ENCODE assay signal across 8 cellular contexts in genomic region chr1:204647114-204647804, GRCh38. TPM values are rescaled to one million over a fixed set of nuclear protein-coding genes. Genes with fewer than 3 reads are reported as not detected.
DNase-seq lines count a peak whose midpoint lies in the region; ATAC-seq lines count a peak whose summit lies in the region.

No MANE protein-coding gene starts in this region.

- no peaks in the 10 kb centered on the region for H3K27me3 Mint-ChIP-seq in activated naive CD4-positive, alpha-beta T cell treated with anti-CD3 and anti-CD28 coated beads for 36 hours (ENCODE audit: low read depth)

- H3K4me3 Mint-ChIP-seq in activated naive CD4-positive, alpha-beta T cell treated with anti-CD3 and anti-CD28 coated beads for 36 hours: no peak overlapping the region

- peaks cover 63% of the 10 kb centered on the region for H3K27me3 ChIP-seq in adipocyte (replicated peaks; ENCODE audit: control insufficient read depth, insufficient read depth, low read length)

- H3K27ac Mint-ChIP-seq in activated naive CD4-positive, alpha-beta T cell treated with anti-CD3 and anti-CD28 coated beads for 36 hours: no peak overlapping the region

- peaks cover 18% of the 10 kb centered on the region for H3K4me1 ChIP-seq in adipocyte (ENCODE audit: control insufficient read depth, insufficient read depth, low read length)

- CTCF ChIA-PET in activated naive CD4-positive, alpha-beta T cell treated with anti-CD3 and anti-CD28 coated beads for 36 hours (lab: Charles Lee): interaction anchor here (1.7 kb wide), 1 partner anchor 160 kb away, joined by 4 read pairs; no protein-coding TSS in a partner anchor

- H3K36me3 ChIP-seq in adipocyte (ENCODE audit: control insufficient read depth, insufficient read depth, low read length, severe bottlenecking): no peaks in the 10 kb centered on the region

- DNase-seq in activated naive CD4-positive, alpha-beta T cell treated with anti-CD3 and anti-CD28 coated beads for 36 hours: peak; percentile 57
- DNase-seq in activated naive CD4-positive, alpha-beta T cell (lab: John Stamatoyannopoulos, UW): no peak
- DNase-seq in LHCN-M2 (ENCODE audit: low read depth) (peak; percentile 75), adipocyte (ENCODE audit: low read depth) (peak; percentile 77), left colon (peak in 1 of 2 donors; percentile 42)
- DNase-seq in stimulated activated naive CD4-positive, alpha-beta T cell treated with Interleukin-2 at 50 U/mL for 16 hours (lab: John Stamatoyannopoulos, UW): no peak

- no peaks in the 10 kb centered on the region for H3K9me3 Mint-ChIP-seq in activated naive CD4-positive, alpha-beta T cell treated with anti-CD3 and anti-CD28 coated beads for 36 hours

- intact Hi-C loops in activated naive CD4-positive, alpha-beta T cell treated with anti-CD3 and anti-CD28 coated beads for 36 hours (cut with micrococcal nuclease): no loop called here
- intact Hi-C loops in left colon (cut with DNase I, micrococcal nuclease): no loop called here

- H3K4me3 ChIP-seq in adipocyte (ENCODE audit: low read length): peak overlapping the region; percentile 53

- peaks cover 3% of the 10 kb centered on the region for H3K4me1 Mint-ChIP-seq in activated naive CD4-positive, alpha-beta T cell treated with anti-CD3 and anti-CD28 coated beads for 36 hours (ENCODE audit: low read depth)

- no peaks in the 10 kb centered on the region for H3K36me3 Mint-ChIP-seq in activated naive CD4-positive, alpha-beta T cell treated with anti-CD3 and anti-CD28 coated beads for 36 hours (ENCODE audit: low read depth)

- ATAC-seq in left colon (peak; percentile 40), HG03025 (IDR thresholded peaks at IDR 0.05; ENCODE audit: low FRiP score, unreplicated experiment) (no peak), HG03565 (IDR thresholded peaks at IDR 0.05; ENCODE audit: unreplicated experiment) (no peak)

- no peaks in the 10 kb centered on the region for H3K9me3 ChIP-seq in adipocyte (ENCODE audit: control insufficient read depth, low read length)

- H3K9ac ChIP-seq in adipocyte (ENCODE audit: low read length): peak overlapping the region; percentile 6

RNA-seq across cellular contexts. Expression of gene LRRN2, which starts 38.3 kb away (rescaled TPM):
- not detected for total RNA-seq in activated naive CD4-positive, alpha-beta T cell treated with anti-CD3 and anti-CD28 coated beads for 36 hours
- not detected in 2 replicates for total RNA-seq in LHCN-M2 (2014; rRNA removed)
- polyA plus RNA-seq in LHCN-M2 (2012): not detected
- total RNA-seq in left colon: 10 to 100 TPM in 1 of 2 donors, 1 to 10 TPM in 1; 5.6 to 23.0 TPM

Comparison
In these comparisons a context has a peak if more than half of its experiments do, and no peak if none do; other contexts are left out.
1. DNase-seq: peak in activated naive CD4-positive, alpha-beta T cell treated with anti-CD3 and anti-CD28 coated beads for 36 hours (single experiment), LHCN-M2 (single experiment) and adipocyte (single experiment); none in activated naive CD4-positive, alpha-beta T cell (0 of 4) and stimulated activated naive CD4-positive, alpha-beta T cell treated with Interleukin-2 at 50 U/mL for 16 hours (single experiment).